13 cellular contexts compared by ENCODE assay signal in the genomic region with DNA sequence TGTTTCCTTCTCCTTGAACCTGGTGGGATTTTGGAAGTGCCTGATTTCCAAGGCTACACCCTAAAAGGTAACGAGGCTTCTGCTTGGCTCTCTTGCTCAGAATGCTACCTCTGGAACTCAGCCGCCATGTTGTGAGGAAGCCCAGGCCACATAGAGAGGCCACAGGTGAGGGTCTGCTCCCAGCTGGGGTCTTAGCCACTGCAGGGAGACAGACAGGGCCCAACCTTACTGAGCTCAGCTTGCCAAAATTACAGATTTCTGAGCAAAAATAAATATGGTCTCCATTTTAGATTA.
"Had no signal": no experiment of that assay in that cellular context is flagged by ENCODE, and none has a peak within 500 bp of the region (broad histone marks: within the 10 kb centered on the region; RNA-seq: fewer than 3 reads in every experiment).

No MANE protein-coding gene starts in this region.

- H3K27ac ChIP-seq: neutrophil, ovary, parathyroid adenoma, prostate gland, right atrium auricular region, skin epidermis, spleen, suprapubic skin, testis, tibial artery, transverse colon, upper lobe of right lung, uterus had no signal

- H3K36me3 ChIP-seq: neutrophil, ovary, prostate gland, right atrium auricular region, spleen, suprapubic skin, tibial artery, transverse colon, upper lobe of right lung, uterus had no signal

- H3K9ac ChIP-seq: parathyroid adenoma had no signal

- H3K4me1 ChIP-seq: parathyroid adenoma, prostate gland, right atrium auricular region, testis, upper lobe of right lung, uterus had no signal

- H3K27me3 ChIP-seq: neutrophil, ovary, right atrium auricular region, spleen, suprapubic skin, testis, tibial artery, upper lobe of right lung, uterus had no signal

- H3K4me3 ChIP-seq: ovary, right atrium auricular region, skin epidermis, transverse colon, upper lobe of right lung had no signal

- H3K9me3 ChIP-seq: neutrophil, ovary, prostate gland, suprapubic skin, testis, tibial artery, transverse colon, upper lobe of right lung, uterus had no signal

- H3K79me2 ChIP-seq: parathyroid adenoma had no signal
